In the genomic region with DNA sequence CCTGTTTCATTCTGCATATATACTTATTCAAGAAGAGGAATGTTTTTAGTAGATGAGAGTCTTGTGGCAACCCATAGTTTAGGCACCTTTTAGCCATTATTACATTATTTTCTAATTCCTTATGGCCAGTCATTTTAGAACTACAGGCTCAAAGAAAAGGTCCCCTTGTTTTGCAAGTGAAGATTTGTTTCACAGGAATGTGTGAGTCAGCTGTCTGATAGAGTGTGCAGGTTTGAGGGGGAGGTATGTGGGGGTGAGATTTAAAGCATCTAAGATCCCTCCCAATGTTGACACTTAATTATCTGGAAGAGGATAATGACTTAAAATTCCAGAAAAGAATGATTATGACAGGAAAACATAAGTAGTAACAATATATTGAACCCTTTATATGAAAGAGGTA, we compare ENCODE assay signal across 30 cellular contexts.
"Had no signal": no experiment of that assay in that cellular context is flagged by ENCODE, and none has a peak within 500 bp of the region (broad histone marks: within the 10 kb centered on the region; RNA-seq: fewer than 3 reads in every experiment).

No MANE protein-coding gene starts in this region.

- FAIRE-seq: endothelial cell of umbilical vein had no signal

- DNase-seq: activated CD4-positive, alpha-beta memory T cell treated with anti-CD3 and anti-CD28 coated beads, Interleukin-2, amount 10 ng/mL, durations not matched to agents 7 days and 5 days; activated CD4-positive, alpha-beta T cell treated with anti-CD3 and anti-CD28 coated beads for 48 hours; activated CD4-positive, CD25-positive, alpha-beta regulatory T cell; activated effector memory CD4-positive, alpha-beta T cell treated with anti-CD3 and anti-CD28 coated beads, Interleukin-2, amount 50 U/mL, for 16 hours; activated naive CD4-positive, alpha-beta T cell treated with anti-CD3 and anti-CD28 coated beads, Interleukin-2, amount 10 ng/mL, durations not matched to agents 7 days and 5 days; activated T-cell treated with anti-CD3 and anti-CD28 coated beads, Interleukin-2, amount 50 U/mL, for 72 hours; anterior cingulate cortex; brain microvascular endothelial cell; colonic mucosa; effector memory CD8-positive, alpha-beta T cell; heart left ventricle; islet precursor cell; lower lobe of right lung; naive thymus-derived CD8-positive, alpha-beta T cell; ovary; right cardiac atrium; stimulated activated CD4-positive, alpha-beta T cell treated with anti-CD3 and anti-CD28 coated beads, Interleukin-12 subunit alpha, Interleukin-12 subunit beta, amount 100 ng/mL, for 4 hours; stimulated activated CD4-positive, alpha-beta T cell treated with anti-CD3 and anti-CD28 coated beads, Interleukin-4, amount 100 ng/mL, for 4 hours; SW 1271; T-helper 17 cell; thyroid gland; upper lobe of right lung had no signal

- H3K27ac Mint-ChIP-seq: activated CD4-positive, alpha-beta memory T cell treated with anti-CD3 and anti-CD28 coated beads, Interleukin-2, amount 10 ng/mL, durations not matched to agents 7 days and 5 days; activated naive CD4-positive, alpha-beta T cell treated with anti-CD3 and anti-CD28 coated beads, Interleukin-2, amount 10 ng/mL, durations not matched to agents 7 days and 5 days; activated T-cell treated with anti-CD3 and anti-CD28 coated beads, Interleukin-2, amount 50 U/mL, for 72 hours; effector memory CD8-positive, alpha-beta T cell; mesothelial cell of epicardium; naive thymus-derived CD8-positive, alpha-beta T cell; stimulated activated naive CD8-positive, alpha-beta T cell treated with anti-CD3 and anti-CD28 coated beads, Interleukin-15, Interleukin-2, amounts not matched to agents 100 ng/mL and 50 ng/mL, for 24 hours; T-helper 17 cell had no signal

- H3K36me3 Mint-ChIP-seq: activated naive CD4-positive, alpha-beta T cell treated with anti-CD3 and anti-CD28 coated beads, Interleukin-2, amount 10 ng/mL, durations not matched to agents 7 days and 5 days; mesothelial cell of epicardium; naive thymus-derived CD8-positive, alpha-beta T cell had no signal

- H3K4me3 Mint-ChIP-seq: activated CD4-positive, alpha-beta memory T cell treated with anti-CD3 and anti-CD28 coated beads, Interleukin-2, amount 10 ng/mL, durations not matched to agents 7 days and 5 days; activated naive CD4-positive, alpha-beta T cell treated with anti-CD3 and anti-CD28 coated beads, Interleukin-2, amount 10 ng/mL, durations not matched to agents 7 days and 5 days; activated T-cell treated with anti-CD3 and anti-CD28 coated beads, Interleukin-2, amount 50 U/mL, for 72 hours; central memory CD8-positive, alpha-beta T cell; effector memory CD8-positive, alpha-beta T cell; mesothelial cell of epicardium; naive thymus-derived CD8-positive, alpha-beta T cell; stimulated activated naive CD8-positive, alpha-beta T cell treated with anti-CD3 and anti-CD28 coated beads, Interleukin-15, Interleukin-2, amounts not matched to agents 100 ng/mL and 50 ng/mL, for 24 hours; T-helper 17 cell had no signal

- H3K9me3 Mint-ChIP-seq: mesothelial cell of epicardium had no signal

- H3K27me3 Mint-ChIP-seq: activated CD4-positive, alpha-beta memory T cell treated with anti-CD3 and anti-CD28 coated beads, Interleukin-2, amount 10 ng/mL, durations not matched to agents 7 days and 5 days; activated naive CD4-positive, alpha-beta T cell treated with anti-CD3 and anti-CD28 coated beads, Interleukin-2, amount 10 ng/mL, durations not matched to agents 7 days and 5 days; central memory CD8-positive, alpha-beta T cell; effector memory CD8-positive, alpha-beta T cell; stimulated activated naive CD8-positive, alpha-beta T cell treated with anti-CD3 and anti-CD28 coated beads, Interleukin-15, Interleukin-2, amounts not matched to agents 100 ng/mL and 50 ng/mL, for 24 hours had no signal

- H3K4me1 Mint-ChIP-seq: activated CD4-positive, alpha-beta memory T cell treated with anti-CD3 and anti-CD28 coated beads, Interleukin-2, amount 10 ng/mL, durations not matched to agents 7 days and 5 days; activated naive CD4-positive, alpha-beta T cell treated with anti-CD3 and anti-CD28 coated beads, Interleukin-2, amount 10 ng/mL, durations not matched to agents 7 days and 5 days; central memory CD8-positive, alpha-beta T cell; mesothelial cell of epicardium; naive thymus-derived CD8-positive, alpha-beta T cell; T-helper 17 cell had no signal

- H3K4me3 ChIP-seq: colonic mucosa, dorsolateral prefrontal cortex, esophagus muscularis mucosa, gastroesophageal sphincter, heart left ventricle, lower lobe of right lung, ovary, prostate gland, thyroid gland, upper lobe of right lung had no signal
